In genomic region chr2:73414651-73415050, GRCh38 we compare ENCODE assay signal across 16 cellular contexts. TPM values are rescaled to one million over a fixed set of nuclear protein-coding genes. Genes with fewer than 3 reads are reported as not detected.
DNase-seq lines count a peak whose midpoint lies in the region; ATAC-seq and TF ChIP-seq lines count a peak whose summit lies in the region.
"Had no signal": no experiment of that assay in that cellular context is flagged by ENCODE, and none has a peak within 500 bp of the region (broad histone marks: within the 10 kb centered on the region; RNA-seq: fewer than 3 reads in every experiment).

No MANE protein-coding gene starts in this region.

- H3K27me3 Mint-ChIP-seq in effector memory CD8-positive, alpha-beta T cell = no peaks in the 10 kb centered on the region
- H3K27me3 Mint-ChIP-seq: CD4-positive, CD25-positive, alpha-beta regulatory T cell had no signal

- in situ Hi-C loops in astrocyte of the cerebellum (cut with HindIII; ENCODE audit: low sequenced_read_pairs) = no loop called here

- H3K4me3 Mint-ChIP-seq in effector memory CD8-positive, alpha-beta T cell = no peak overlapping the region
- H3K4me3 Mint-ChIP-seq: CD4-positive, CD25-positive, alpha-beta regulatory T cell; GM23338 had no signal

- no peak for ATAC-seq in effector memory CD8-positive, alpha-beta T cell (replicated peaks)
- ATAC-seq: GM23338, PC-3 had no signal

- no peaks in the 10 kb centered on the region for H3K9me3 Mint-ChIP-seq in effector memory CD8-positive, alpha-beta T cell
- H3K9me3 Mint-ChIP-seq: GM23338 had no signal

- DNase-seq in Daoy (ENCODE audit: low read depth) (peak; percentile 1), HCEC 1CT (peak; percentile 6), astrocyte of the cerebellum (ENCODE audit: low read depth) (peak; percentile 65), fibroblast of the aortic adventitia (ENCODE audit: low read depth) (peak; percentile 70), islet precursor cell (no peak), kidney glomerular epithelial cell (lab: John Stamatoyannopoulos, UW) (no peak), NCI-H2196 treated with DMSO at 0.1 percent for 48 hours (lab: John Stamatoyannopoulos, UW; ENCODE audit: unreplicated experiment) (no peak)
- no peak for DNase-seq in effector memory CD8-positive, alpha-beta T cell
- DNase-seq: CD4-positive, CD25-positive, alpha-beta regulatory T cell; DMS79 treated with DMSO at 0.1 percent for 48 hours; NCI-H1436; NCI-H226; NCI-H526 treated with DMSO at 0.1 percent for 48 hours; NK-92 treated with Interleukin-12 subunit alpha and Interleukin-12 subunit beta, amount 100 ng/mL, for 24 hours; PC-3 had no signal

- peaks cover 3 to 14% of the 10 kb centered on the region in 2 donors for H3K4me1 Mint-ChIP-seq in effector memory CD8-positive, alpha-beta T cell (ENCODE audit: low read depth in 2 of 2)
- H3K4me1 Mint-ChIP-seq: GM23338 had no signal

- H3K4me3 ChIP-seq in astrocyte of the cerebellum (ENCODE audit: low read depth, low read length) (no peak overlapping the region), fibroblast of the aortic adventitia (ENCODE audit: low read depth, low read length) (no peak overlapping the region)
- H3K4me3 ChIP-seq: GM23338 had no signal

- H3K36me3 Mint-ChIP-seq in effector memory CD8-positive, alpha-beta T cell (ENCODE audit: insufficient read depth) = peaks cover 8% of the 10 kb centered on the region

- no peak overlapping the region for H3K27ac Mint-ChIP-seq in effector memory CD8-positive, alpha-beta T cell
- H3K27ac Mint-ChIP-seq: GM23338 had no signal

- no peak for TF ChIP-seq CTCF in astrocyte of the cerebellum (IDR thresholded peaks at IDR 0.05; ENCODE audit: low read depth, low read length, missing control alignments)
- no peak for TF ChIP-seq CTCF in fibroblast of the aortic adventitia (IDR thresholded peaks at IDR 0.05; ENCODE audit: insufficient read depth, low read length)

RNA-seq across cellular contexts. Expression of gene ALMS1, which starts 29.0 kb away (rescaled TPM):
- total RNA-seq in Daoy (2014; rRNA removed; shearing (Covaris generic)) = 37.4 and 79.2 TPM in 2 replicates
- 15.0 and 28.2 TPM in 2 replicates for total RNA-seq in fibroblast of the aortic adventitia (ENCODE audit: low replicate concordance)

Comparison
In these comparisons a context has a peak if more than half of its experiments do, and no peak if none do; other contexts are left out.
1. DNase-seq: peak in Daoy (single experiment), HCEC 1CT (single experiment), astrocyte of the cerebellum (single experiment) and fibroblast of the aortic adventitia (single experiment); none in islet precursor cell (single experiment), kidney glomerular epithelial cell (single experiment), NCI-H2196 treated with DMSO at 0.1 percent for 48 hours (single experiment) and effector memory CD8-positive, alpha-beta T cell (0 of 3).